ENCODE assay signal across 9 cellular contexts in the genomic region with DNA sequence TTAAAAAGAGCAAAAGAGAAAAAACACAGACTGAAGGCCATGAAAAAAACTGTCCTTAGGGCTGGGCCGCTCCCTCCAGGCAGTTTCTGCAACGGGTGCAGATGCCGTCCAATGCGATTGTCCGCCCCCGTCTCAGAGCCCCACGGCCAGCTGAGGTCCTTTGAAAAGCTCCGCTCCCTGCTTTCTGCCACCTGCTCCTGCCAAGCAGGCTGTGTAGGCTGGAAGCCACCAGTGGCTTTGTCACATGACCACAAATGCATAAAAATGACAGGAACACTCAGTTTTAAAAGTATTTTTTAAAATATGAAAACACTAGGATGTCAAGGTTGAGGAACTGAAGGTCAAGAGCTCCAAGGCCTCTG.
DNase-seq lines count a peak whose midpoint lies in the region; ATAC-seq, FAIRE-seq and TF ChIP-seq lines count a peak whose summit lies in the region.
"Had no signal": no experiment of that assay in that cellular context is flagged by ENCODE, and none has a peak within 500 bp of the region (broad histone marks: within the 10 kb centered on the region; RNA-seq: fewer than 3 reads in every experiment).

No MANE protein-coding gene starts in this region.

- no peak overlapping the region for H4K91ac ChIP-seq in H1 (replicated peaks; ENCODE audit: insufficient read length, low read length)

- H4K20me1 ChIP-seq in H1 (replicated peaks in 1 of 2; ENCODE audit: control insufficient read depth in 1 of 2, insufficient read depth in 2 of 2, low read length in 2 of 2): peaks cover 0 to 6% of the 10 kb centered on the region in 2 experiments

- ATAC-seq in CD4-positive, CD25-positive, alpha-beta regulatory T cell (ENCODE audit: low read depth in 2 of 2): no peak
- ATAC-seq in GM19023 (IDR thresholded peaks at IDR 0.05; ENCODE audit: unreplicated experiment) (no peak), GM19328 (IDR thresholded peaks at IDR 0.05; ENCODE audit: unreplicated experiment) (no peak), HG03139 (IDR thresholded peaks at IDR 0.05; ENCODE audit: unreplicated experiment) (no peak)

- TF ChIP-seq EP300 in H1 (IDR thresholded peaks at IDR 0.05; ENCODE audit: borderline replicate concordance in 1 of 2, low read depth in 2 of 2, low read length in 2 of 2): no peak
- TF ChIP-seq EP300 in ovary (IDR thresholded peaks at IDR 0.05): no peak

- TF ChIP-seq POLR2A in H1 (IDR thresholded peaks at IDR 0.05; ENCODE audit: control extremely low read depth in 1 of 2, low read depth in 2 of 2, low read length in 2 of 2) (no peak), ovary (IDR thresholded peaks at IDR 0.05) (no peak)

- no peaks in the 10 kb centered on the region for H3K9me3 Mint-ChIP-seq in CD4-positive, CD25-positive, alpha-beta regulatory T cell
- H3K9me3 Mint-ChIP-seq: activated B cell treated with CpG ODN at 0.5 μM for 24 hours had no signal

- intact Hi-C loops in ovary (cut with DNase I): loop anchor here in 3 of 4 donors (5.0 to 10.0 kb wide), 4 partner anchors 53 to 85 kb away; a partner anchor contains a TSS

- no peak overlapping the region for H4K8ac ChIP-seq in H1 (ENCODE audit: extremely low read depth, insufficient read depth, low read length)

- H3K4me3 ChIP-seq in CD4-positive, CD25-positive, alpha-beta regulatory T cell (ENCODE audit: low read depth, low read length): no peak overlapping the region
- H3K4me3 ChIP-seq in H1 (ENCODE audit: extremely low read depth in 1 of 4, insufficient read depth in 2 of 4, low read depth in 3 of 4, low read length in 4 of 4) (no peak overlapping the region), ovary (no peak overlapping the region)

- no peaks in the 10 kb centered on the region for H3K27me3 ChIP-seq in CD4-positive, CD25-positive, alpha-beta regulatory T cell (ENCODE audit: control insufficient read depth, insufficient read depth, low read length)
- H3K27me3 ChIP-seq in H1 (replicated peaks in 1 of 4; ENCODE audit: control insufficient read depth in 3 of 4, extremely low read depth in 1 of 4, insufficient read depth in 3 of 4, low read length in 3 of 4): no peaks in the 10 kb centered on the region
- no peaks in the 10 kb centered on the region for H3K27me3 ChIP-seq in ovary

- no peak overlapping the region for H3K23ac ChIP-seq in H1 (ENCODE audit: insufficient read length)

- no peak overlapping the region; the same call in 1 of the 2 replicates for H2AK5ac ChIP-seq in H1 (ENCODE audit: low read depth, low read length)

- H3K4me1 ChIP-seq in CD4-positive, CD25-positive, alpha-beta regulatory T cell (ENCODE audit: control insufficient read depth, insufficient read depth, low read length, poor library complexity, severe bottlenecking): peaks cover 27% of the 10 kb centered on the region
- H3K4me1 ChIP-seq in H1 (replicated peaks in 1 of 4; ENCODE audit: control insufficient read depth in 3 of 4, insufficient read depth in 4 of 4, low read length in 3 of 4) (peaks cover 0 to 11% (median 4%) of the 10 kb centered on the region in 4 experiments; a peak in 5 of 7 replicates), ovary (ENCODE audit: insufficient read depth) (peaks cover 48% of the 10 kb centered on the region)

- H2BK12ac ChIP-seq in H1 (ENCODE audit: low read depth, low read length): no peak overlapping the region

- peak overlapping the region in 2 of 3 donors; percentile 78 to 93 for H3K27ac Mint-ChIP-seq in CD4-positive, CD25-positive, alpha-beta regulatory T cell

- no peaks in the 10 kb centered on the region for H3K23me2 ChIP-seq in H1 (ENCODE audit: low read depth, low read length)

- H3K4me1 Mint-ChIP-seq in CD4-positive, CD25-positive, alpha-beta regulatory T cell: peaks cover 23 to 39% (median 27%) of the 10 kb centered on the region in 4 donors

- H3K79me1 ChIP-seq in H1 (ENCODE audit: low read depth, low read length): peaks cover 10% of the 10 kb centered on the region; the same call in 1 of the 2 replicates

- no peak for FAIRE-seq in H1 (lab: Jason Lieb, UNC)

- no peaks in the 10 kb centered on the region for H3K27me3 Mint-ChIP-seq in CD4-positive, CD25-positive, alpha-beta regulatory T cell
- H3K27me3 Mint-ChIP-seq: activated B cell treated with CpG ODN at 0.5 μM for 24 hours had no signal

- H2BK5ac ChIP-seq in H1 (ENCODE audit: low read depth, low read length): peak overlapping the region; percentile 72; the same call in 1 of the 2 replicates

- 94% methylated on average over 8 of the region's 8 CpGs; no CpG with 5 or more reads in 1 of the 2 experiments for WGBS in H1 (ENCODE audit: extremely low coverage in 1 of 2, insufficient coverage in 1 of 2, insufficient read length in 1 of 2, insufficient replicate concordance in 2 of 2, low coverage in 1 of 2, low lambda C conversion rate in 2 of 2, missing lambda C conversion rate in 1 of 2), 2 experiments
- WGBS in ovary, 3 donors: 8 to 17% (median 9%) methylated on average over 8 of the region's 8 CpGs

- no peak overlapping the region for H3K4ac ChIP-seq in H1 (replicated peaks; ENCODE audit: insufficient read length, low read depth, low read length)

- peaks cover 30% of the 10 kb centered on the region for H3K36me3 Mint-ChIP-seq in CD4-positive, CD25-positive, alpha-beta regulatory T cell

- no peak overlapping the region for H3K14ac ChIP-seq in H1 (ENCODE audit: insufficient read length)

- H3K4me2 ChIP-seq in H1 (ENCODE audit: insufficient read depth in 1 of 2, low read depth in 2 of 2, low read length in 2 of 2): no peak overlapping the region

- H3K18ac ChIP-seq in H1 (ENCODE audit: extremely low read depth, low read length): no peak overlapping the region

- peaks cover 5% of the 10 kb centered on the region for H3K36me3 ChIP-seq in CD4-positive, CD25-positive, alpha-beta regulatory T cell (ENCODE audit: control insufficient read depth, insufficient read depth, low read length)
- H3K36me3 ChIP-seq in H1 (ENCODE audit: control insufficient read depth in 2 of 4, insufficient read depth in 4 of 4, low read length in 3 of 4) (0 out of 8 replicates have a peak, but pooled peaks cover 0 to 2% (median 0%) of the 10 kb centered on the region in 4 experiments), ovary (no peaks in the 10 kb centered on the region)

- no peak overlapping the region for H2AFZ ChIP-seq in H1 (ENCODE audit: low read length)

- TF ChIP-seq RAD21 in H1 (IDR thresholded peaks at IDR 0.05 in 1 of 2, conservative IDR thresholded peaks at IDR 0.05 in 1 of 2; ENCODE audit: low read depth in 2 of 2, low read length in 2 of 2): no peak

- CTCF ChIA-PET in H1 (lab: Charles Lee; ENCODE audit: partially characterized antibody): interaction anchor here (0.9 to 3.1 kb wide), 11 partner anchors 11 to 200 kb away, joined by 3 to 18 read pairs (median 7); no protein-coding TSS in a partner anchor

- no peaks in the 10 kb centered on the region for H3K9me3 ChIP-seq in CD4-positive, CD25-positive, alpha-beta regulatory T cell (ENCODE audit: control insufficient read depth in 2 of 2, low read length in 2 of 2)
- H3K9me3 ChIP-seq in H1 (ENCODE audit: insufficient read depth in 2 of 2, low read depth in 1 of 2, low read length in 1 of 2): no peaks in the 10 kb centered on the region
- no peaks in the 10 kb centered on the region for H3K9me3 ChIP-seq in ovary

- H3K9ac ChIP-seq in H1 (replicated peaks in 1 of 4; ENCODE audit: extremely low read depth in 1 of 4, low read depth in 3 of 4, low read length in 3 of 4): no peak overlapping the region

- H3K27ac ChIP-seq in CD4-positive, CD25-positive, alpha-beta regulatory T cell (ENCODE audit: insufficient read depth, low read length, poor library complexity, severe bottlenecking): no peak overlapping the region
- H3K27ac ChIP-seq in H1 (ENCODE audit: low read depth, low read length) (no peak overlapping the region), ovary (peak overlapping the region; percentile 11 to 94)

- H2BK15ac ChIP-seq in H1 (ENCODE audit: low read length): no peak overlapping the region

- no peak overlapping the region for H3K56ac ChIP-seq in H1 (replicated peaks; ENCODE audit: insufficient read length, low read depth, low read length)

- no peak overlapping the region for H3K4me3 Mint-ChIP-seq in CD4-positive, CD25-positive, alpha-beta regulatory T cell
- H3K4me3 Mint-ChIP-seq: activated B cell treated with CpG ODN at 0.5 μM for 24 hours had no signal

- POLR2A ChIA-PET in H1 (lab: Charles Lee; ENCODE audit: partially characterized antibody): no interaction called here

- no peak overlapping the region for H2BK120ac ChIP-seq in H1 (replicated peaks; ENCODE audit: low read depth, low read length)

- H4K5ac ChIP-seq in H1 (ENCODE audit: insufficient read length, low read depth, low read length): no peak overlapping the region

- no peak overlapping the region for H2BK20ac ChIP-seq in H1 (ENCODE audit: low read length)

- TF ChIP-seq CTCF in H1 (IDR thresholded peaks at IDR 0.05; ENCODE audit: control extremely low read depth in 1 of 3, insufficient read depth in 1 of 3, low read depth in 1 of 3, low read length in 3 of 3) (no peak), ovary (IDR thresholded peaks at IDR 0.05) (no peak)

- no peak for DNase-seq in CD4-positive, CD25-positive, alpha-beta regulatory T cell
- DNase-seq in NCI-H2107 (lab: John Stamatoyannopoulos, UW): peak; percentile 26
- no peak for DNase-seq in H1 (ENCODE audit: low read depth in 1 of 2, low spot score in 2 of 2)
- peak in 4 of 5 donors; percentile 70 to 76 (median 74) for DNase-seq in ovary
- DNase-seq in NCI-H446 (lab: John Stamatoyannopoulos, UW): no peak
- DNase-seq: activated B cell treated with CpG ODN at 0.5 μM for 24 hours had no signal

- peaks cover 2 to 67% of the 10 kb centered on the region in 2 experiments; a peak in 2 of 4 replicates for H3K79me2 ChIP-seq in H1 (ENCODE audit: control insufficient read depth in 1 of 2, insufficient read depth in 2 of 2, low read length in 2 of 2)

Comparison
In these comparisons a context has a peak if more than half of its experiments do, and no peak if none do; other contexts are left out.
1. DNase-seq: peak in NCI-H2107 (single experiment) and ovary (4 of 5); none in CD4-positive, CD25-positive, alpha-beta regulatory T cell (0 of 3), H1 (0 of 2) and NCI-H446 (0 of 2).
2. H3K27ac ChIP-seq: peak in ovary (2 of 2); none in CD4-positive, CD25-positive, alpha-beta regulatory T cell (single experiment) and H1 (single experiment).